In genomic region chr11:77590194-77590591, GRCh38 we compare ENCODE assay signal across 8 cellular contexts. TPM values are rescaled to one million over a fixed set of nuclear protein-coding genes. Genes with fewer than 3 reads are reported as not detected.
DNase-seq lines count a peak whose midpoint lies in the region; ATAC-seq and TF ChIP-seq lines count a peak whose summit lies in the region.

No MANE protein-coding gene starts in this region.

- H3K9me3 ChIP-seq in SJSA1 (replicated peaks) (no peaks in the 10 kb centered on the region), duodenal mucosa (ENCODE audit: control insufficient read depth in 1 of 2, low read length in 2 of 2) (no peaks in the 10 kb centered on the region), lower lobe of right lung (no peaks in the 10 kb centered on the region)

- H3K4me1 ChIP-seq in SJSA1 (replicated peaks) (0 out of 2 replicates have a peak, but pooled peaks cover 4% of the 10 kb centered on the region), duodenal mucosa (ENCODE audit: control insufficient read depth in 1 of 2, insufficient read depth in 2 of 2, low read length in 2 of 2) (peaks cover 12 to 14% of the 10 kb centered on the region in 2 donors), lower lobe of right lung (peaks cover 17% of the 10 kb centered on the region)

- peak; percentile 16 for ATAC-seq in HG03097 (IDR thresholded peaks at IDR 0.05; ENCODE audit: low FRiP score, unreplicated experiment)
- peak; percentile 33 to 34 for ATAC-seq in lower lobe of right lung
- no peak for ATAC-seq in HG03159 (IDR thresholded peaks at IDR 0.05; ENCODE audit: unreplicated experiment)

- peaks cover 2% of the 10 kb centered on the region for H3K27me3 Mint-ChIP-seq in T-helper 2 cell treated with Interferon-gamma antibody and Interleukin-4, amounts not matched to agents 5 μg/mL and 100 μg/mL, for 36 hours (ENCODE audit: low read depth)

- H3K27ac ChIP-seq in SJSA1 (no peak overlapping the region), duodenal mucosa (ENCODE audit: low read depth, low read length) (peak overlapping the region; percentile 68), lower lobe of right lung (peak overlapping the region; percentile 73), temporal lobe (ENCODE audit: low read depth, low read length) (peak overlapping the region; percentile 56)

- no peaks in the 10 kb centered on the region for H3K36me3 Mint-ChIP-seq in T-helper 2 cell treated with Interferon-gamma antibody and Interleukin-4, amounts not matched to agents 5 μg/mL and 100 μg/mL, for 36 hours (ENCODE audit: low read depth)

- TF ChIP-seq CTCF in lower lobe of right lung (IDR thresholded peaks at IDR 0.05), result no peak

- peak overlapping the region; percentile 74 to 84 for H3K9ac ChIP-seq in duodenal mucosa (ENCODE audit: low read depth in 1 of 2, low read length in 2 of 2)

- H3K4me1 Mint-ChIP-seq in T-helper 2 cell treated with Interferon-gamma antibody and Interleukin-4, amounts not matched to agents 5 μg/mL and 100 μg/mL, for 36 hours (ENCODE audit: low read depth), result peaks cover 14% of the 10 kb centered on the region

- H3K27me3 ChIP-seq in SJSA1 (replicated peaks) (no peaks in the 10 kb centered on the region), duodenal mucosa (ENCODE audit: control insufficient read depth in 1 of 2, insufficient read depth in 2 of 2, low read length in 2 of 2) (no peaks in the 10 kb centered on the region), lower lobe of right lung (ENCODE audit: low read depth) (no peaks in the 10 kb centered on the region)

- intact Hi-C loops in lower lobe of right lung (cut with DNase I), result no loop called here

- H3K4me3 ChIP-seq in SJSA1 (peak overlapping the region; percentile 51), duodenal mucosa (ENCODE audit: low read depth in 1 of 2, low read length in 2 of 2) (peak overlapping the region; percentile 94 to 97), lower lobe of right lung (peak overlapping the region; percentile 84)

- H3K4me3 Mint-ChIP-seq in T-helper 2 cell treated with Interferon-gamma antibody and Interleukin-4, amounts not matched to agents 5 μg/mL and 100 μg/mL, for 36 hours, result peak overlapping the region; percentile 89

- H3K27ac Mint-ChIP-seq in T-helper 2 cell treated with Interferon-gamma antibody and Interleukin-4, amounts not matched to agents 5 μg/mL and 100 μg/mL, for 36 hours, result peak overlapping the region; percentile 61

- H3K36me3 ChIP-seq in SJSA1 (no peaks in the 10 kb centered on the region), duodenal mucosa (ENCODE audit: control insufficient read depth in 1 of 2, insufficient read depth in 2 of 2, low read length in 2 of 2) (no peaks in the 10 kb centered on the region), lower lobe of right lung (no peaks in the 10 kb centered on the region)

- DNase-seq in T-helper 2 cell treated with Interferon-gamma antibody and Interleukin-4, amounts not matched to agents 5 μg/mL and 100 μg/mL, for 36 hours (ENCODE audit: low spot score), result no peak
- DNase-seq in T-helper 2 cell, result no peak
- no peak for DNase-seq in SJSA1 (ENCODE audit: low read depth in 1 of 2, low spot score in 2 of 2)
- no peak for DNase-seq in lower lobe of right lung

- H3K9me3 Mint-ChIP-seq in T-helper 2 cell treated with Interferon-gamma antibody and Interleukin-4, amounts not matched to agents 5 μg/mL and 100 μg/mL, for 36 hours, result no peaks in the 10 kb centered on the region

RNA-seq across cellular contexts. Expression of gene AQP11, which starts 0.4 kb away (rescaled TPM):
- 0.18 TPM in 1 of 2 replicates, not detected in the other for total RNA-seq in SJSA1 (2014; rRNA removed; shearing (Covaris generic))
- total RNA-seq in lower lobe of right lung (0.18 TPM), temporal lobe (4.7 TPM)

RNA-seq across cellular contexts. Expression of gene CLNS1A, which starts 47.4 kb away (rescaled TPM):
- 71.7 and 81.5 TPM in 2 replicates for total RNA-seq in SJSA1 (2014; rRNA removed; shearing (Covaris generic))
- total RNA-seq in lower lobe of right lung (72.6 TPM), temporal lobe (119 TPM)
